Comparison of ENCODE assay signal across 19 cellular contexts in the genomic region with DNA sequence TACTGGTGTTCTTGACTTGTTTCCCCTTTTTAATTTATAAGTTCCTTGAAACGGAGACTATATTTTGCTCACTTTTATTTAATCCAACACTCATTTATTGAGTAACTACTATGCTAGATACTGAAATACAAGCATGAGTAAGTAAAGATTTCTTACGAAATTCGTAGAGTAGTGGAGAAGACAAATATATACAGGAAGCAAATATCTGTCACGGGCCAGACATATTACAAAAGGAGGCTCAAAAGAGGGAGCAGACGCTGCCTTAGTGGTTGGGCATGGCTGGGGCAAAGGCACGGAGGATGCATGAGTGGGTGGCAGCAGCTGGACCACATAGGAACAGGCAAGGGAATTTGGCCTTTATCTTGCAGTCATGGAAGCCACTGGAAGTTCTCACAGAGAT. TPM values are rescaled to one million over a fixed set of nuclear protein-coding genes. Genes with fewer than 3 reads are reported as not detected.
DNase-seq lines count a peak whose midpoint lies in the region; TF ChIP-seq lines count a peak whose summit lies in the region.
"Had no signal": no experiment of that assay in that cellular context is flagged by ENCODE, and none has a peak within 500 bp of the region (broad histone marks: within the 10 kb centered on the region; RNA-seq: fewer than 3 reads in every experiment).

No MANE protein-coding gene starts in this region.

- H3K4me3 ChIP-seq in cardiac fibroblast (replicated peaks in 1 of 2; ENCODE audit: low read depth in 2 of 2, low read length in 2 of 2) (no peak overlapping the region), SJCRH30 (no peak overlapping the region)
- H3K4me3 ChIP-seq: colonic mucosa had no signal

- H3K27ac ChIP-seq in SJCRH30, result no peak overlapping the region
- H3K27ac ChIP-seq: colonic mucosa, RWPE1 had no signal

- in situ Hi-C loops in ACHN (cut with HindIII; ENCODE audit: low pct_ligation_motif_present, low pct_unique_long_range_greater_than_20kb, low sequenced_read_pairs), result no loop called here

- DNase-seq in CD1c-positive myeloid dendritic cell (ENCODE audit: extremely low spot score), result peak; percentile 89
- DNase-seq in NCI-H460 (ENCODE audit: extremely low read depth, low read depth), result peak; percentile 17
- peak; percentile 58 to 71 for DNase-seq in cardiac fibroblast (ENCODE audit: low read depth in 2 of 2)
- DNase-seq in mesenteric fat pad (ENCODE audit: low spot score), result peak; percentile 33
- no peak for DNase-seq in NCI-H1694 (lab: John Stamatoyannopoulos, UW)
- no peak for DNase-seq in NCI-H69 (lab: John Stamatoyannopoulos, UW)
- DNase-seq in SJCRH30, result no peak
- no peak for DNase-seq in ACHN
- DNase-seq: activated CD4-positive, CD25-positive, alpha-beta regulatory T cell treated with anti-CD3 and anti-CD28 coated beads, Interleukin-2, amount 50 U/mL, for 72 hours; activated gamma-delta T cell treated with Interleukin-2 at 50 U/mL for 16 hours; colonic mucosa; H9; immature natural killer cell; NCI-H526 treated with DMSO at 0.1 percent for 48 hours; retina; stimulated activated CD4-positive, alpha-beta T cell treated with anti-CD3 and anti-CD28 coated beads, Interleukin-1b, Interleukin-23, amount 100 ng/mL, for 48 hours; T-helper 2 cell had no signal

- H3K9me3 ChIP-seq in SJCRH30 (replicated peaks), result no peaks in the 10 kb centered on the region
- H3K9me3 ChIP-seq: colonic mucosa had no signal

- H3K4me1 ChIP-seq in SJCRH30, result no peaks in the 10 kb centered on the region
- H3K4me1 ChIP-seq: colonic mucosa had no signal

- no peaks in the 10 kb centered on the region for H3K36me3 ChIP-seq in SJCRH30
- H3K36me3 ChIP-seq: colonic mucosa had no signal

- H3K27me3 ChIP-seq in SJCRH30, result no peaks in the 10 kb centered on the region
- H3K27me3 ChIP-seq: colonic mucosa had no signal

- no peak for TF ChIP-seq CTCF in cardiac fibroblast (IDR thresholded peaks at IDR 0.05; ENCODE audit: low read depth, low read length)

RNA-seq across cellular contexts. Expression of gene NCF2, which starts 6.8 kb away (rescaled TPM):
- total RNA-seq in NCI-H460 (2014; rRNA removed; shearing (Covaris generic)), result 0.17 and 0.29 TPM in 2 replicates
- 3.0 TPM in 1 of 2 replicates, not detected in the other for polyA plus RNA-seq in NCI-H460 (2014; cell fraction: nucleus; rRNA removed)
- 40.8 TPM for total RNA-seq in mesenteric fat pad
- 0.25 and 0.55 TPM in 2 replicates for total RNA-seq in SJCRH30 (2014; rRNA removed; shearing (Covaris generic))
- total RNA-seq: endothelial cell of umbilical vein, H9 had no signal

RNA-seq across cellular contexts. Expression of gene ARPC5, which starts 52.1 kb away (rescaled TPM):
- 132 and 156 TPM in 2 replicates for total RNA-seq in NCI-H460 (2014; rRNA removed; shearing (Covaris generic))
- 104 and 105 TPM in 2 replicates for polyA plus RNA-seq in NCI-H460 (2014; cell fraction: nucleus; rRNA removed)
- total RNA-seq in mesenteric fat pad, result 109 TPM
- total RNA-seq in SJCRH30 (2014; rRNA removed; shearing (Covaris generic)), result 67.7 and 68.8 TPM in 2 replicates

Comparison
In these comparisons a context has a peak if more than half of its experiments do, and no peak if none do; other contexts are left out.
1. DNase-seq: peak in CD1c-positive myeloid dendritic cell (single experiment), NCI-H460 (single experiment), cardiac fibroblast (2 of 2) and mesenteric fat pad (single experiment); none in NCI-H1694 (single experiment), NCI-H69 (single experiment), SJCRH30 (0 of 2) and ACHN (single experiment).
2. RNA of gene NCF2, which starts 6.8 kb away (total RNA-seq): 40.8 TPM in mesenteric fat pad (single experiment); 0.25 to 0.55 TPM in SJCRH30 and 0.17 to 0.29 TPM in NCI-H460; every median in the first group is over 10 times any median in the second.